Comparison of ENCODE assay signal across 7 cellular contexts in genomic region chr17:68398731-68399637, GRCh38.
A peak's percentile ranks its signal among the peaks of the same experiment; 100 is the strongest.
DNase-seq lines count a peak whose midpoint lies in the region; ATAC-seq and TF ChIP-seq lines count a peak whose summit lies in the region.

No MANE protein-coding gene starts in this region.

- no peak overlapping the region for H3K4me3 Mint-ChIP-seq in stimulated activated memory B cell treated with anti-CD40 and anti-IgM and Interleukin-4, amounts not matched to agents 10 μg/mL and 1 μg/mL and 100 μg/mL, for 72 hours

- no peaks in the 10 kb centered on the region for H3F3A ChIP-seq in DOHH2 (ENCODE audit: control insufficient read depth, insufficient read depth)

- no peaks in the 10 kb centered on the region for H3K27me3 ChIP-seq in DOHH2 (ENCODE audit: control insufficient read depth, low read length)
- H3K27me3 ChIP-seq in HL-60 (ENCODE audit: insufficient read depth, poor library complexity, severe bottlenecking) = no peaks in the 10 kb centered on the region

- H3K36me3 ChIP-seq in DOHH2 (ENCODE audit: control insufficient read depth, low read length) = no peaks in the 10 kb centered on the region

- no peaks in the 10 kb centered on the region for H3K9me3 ChIP-seq in DOHH2 (ENCODE audit: control insufficient read depth, insufficient read depth, low read length)

- no peaks in the 10 kb centered on the region for H3K9me2 ChIP-seq in DOHH2 (replicated peaks; ENCODE audit: control insufficient read depth, low read length)

- H3K79me2 ChIP-seq in DOHH2 (ENCODE audit: control insufficient read depth, low read length) = no peaks in the 10 kb centered on the region

- peak overlapping the region; percentile 23; the same call in 1 of the 2 replicates for H3K4me3 ChIP-seq in DOHH2 (ENCODE audit: low read length)
- H3K4me3 ChIP-seq in HL-60 (replicated peaks; ENCODE audit: insufficient read depth, low read length) = no peak overlapping the region

- no peak overlapping the region for H3K27ac ChIP-seq in DOHH2 (ENCODE audit: low read depth, low read length)
- H3K27ac ChIP-seq in HL-60 (replicated peaks) = no peak overlapping the region

- H3K27ac Mint-ChIP-seq in stimulated activated memory B cell treated with anti-CD40 and anti-IgM and Interleukin-4, amounts not matched to agents 10 μg/mL and 1 μg/mL and 100 μg/mL, for 72 hours = peak overlapping the region; percentile 31

- H3K36me3 Mint-ChIP-seq in stimulated activated memory B cell treated with anti-CD40 and anti-IgM and Interleukin-4, amounts not matched to agents 10 μg/mL and 1 μg/mL and 100 μg/mL, for 72 hours = peaks cover 15% of the 10 kb centered on the region

- H3K4me2 ChIP-seq in DOHH2 (ENCODE audit: low read length) = peak overlapping the region; percentile 50

- peak; percentile 84 for TF ChIP-seq CTCF in DOHH2 (IDR thresholded peaks at IDR 0.05; ENCODE audit: low read depth, low read length, poor library complexity, severe bottlenecking)
- peak; percentile 69 for TF ChIP-seq CTCF in HL-60 (IDR thresholded peaks at IDR 0.05; ENCODE audit: insufficient read depth, low read length)

- no peaks in the 10 kb centered on the region for H4K20me1 ChIP-seq in DOHH2 (ENCODE audit: control insufficient read depth, insufficient read depth, low read depth, low read length)

- DNase-seq in HL-60 (ENCODE audit: low read depth in 1 of 2, low spot score in 1 of 2) = peak; percentile 51 to 70
- DNase-seq in OCI-M1 (lab: John Stamatoyannopoulos, UW) = peak; percentile 82
- DNase-seq in astrocyte of the hippocampus (ENCODE audit: low read depth, low spot score) = peak; percentile 73
- DNase-seq in iPS-NIHi7 (ENCODE audit: extremely low spot score) = peak; percentile 95

- peaks cover 3% of the 10 kb centered on the region for H3K9me3 Mint-ChIP-seq in stimulated activated memory B cell treated with anti-CD40 and anti-IgM and Interleukin-4, amounts not matched to agents 10 μg/mL and 1 μg/mL and 100 μg/mL, for 72 hours

- peak; percentile 70 for ATAC-seq in GM19467 (IDR thresholded peaks at IDR 0.05; ENCODE audit: unreplicated experiment)
- peak; percentile 71 for ATAC-seq in stimulated activated memory B cell treated with anti-CD40 and anti-IgM and Interleukin-4, amounts not matched to agents 10 μg/mL and 1 μg/mL and 100 μg/mL, for 72 hours

- peaks cover 20% of the 10 kb centered on the region for H3K4me1 ChIP-seq in DOHH2 (ENCODE audit: control insufficient read depth, low read length)

- H3K4me1 Mint-ChIP-seq in stimulated activated memory B cell treated with anti-CD40 and anti-IgM and Interleukin-4, amounts not matched to agents 10 μg/mL and 1 μg/mL and 100 μg/mL, for 72 hours = peaks cover 8% of the 10 kb centered on the region

- no peaks in the 10 kb centered on the region for H3K27me3 Mint-ChIP-seq in stimulated activated memory B cell treated with anti-CD40 and anti-IgM and Interleukin-4, amounts not matched to agents 10 μg/mL and 1 μg/mL and 100 μg/mL, for 72 hours
